Comparison of ENCODE assay signal across 18 cellular contexts in the genomic region with DNA sequence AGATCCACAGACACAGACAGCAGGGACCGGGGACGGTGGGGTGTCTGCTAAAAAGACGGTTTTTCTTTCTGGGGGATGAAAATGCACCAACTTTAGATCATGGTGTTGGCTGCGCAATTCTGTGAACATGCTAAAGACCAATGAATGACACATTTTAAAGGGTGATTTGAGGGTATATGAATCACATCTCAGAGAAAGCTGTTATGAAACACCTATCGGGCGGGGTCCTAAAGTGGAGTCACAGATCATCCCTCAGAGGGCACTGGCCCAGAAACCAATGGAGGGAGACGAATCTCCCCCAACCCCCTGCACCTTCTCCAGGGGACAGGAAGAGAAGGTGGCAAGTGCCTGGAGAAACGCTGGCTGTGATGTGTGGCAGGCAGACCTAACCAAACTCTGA. TPM values are rescaled to one million over a fixed set of nuclear protein-coding genes. Genes with fewer than 3 reads are reported as not detected.
DNase-seq lines count a peak whose midpoint lies in the region; FAIRE-seq and TF ChIP-seq lines count a peak whose summit lies in the region.
"Had no signal": no experiment of that assay in that cellular context is flagged by ENCODE, and none has a peak within 500 bp of the region (broad histone marks: within the 10 kb centered on the region; RNA-seq: fewer than 3 reads in every experiment).

No MANE protein-coding gene starts in this region.

- H4K20me1 ChIP-seq in GM23248 (ENCODE audit: insufficient read depth) (no peaks in the 10 kb centered on the region), OCI-LY1 (ENCODE audit: insufficient read depth, low read length) (no peaks in the 10 kb centered on the region), fibroblast of lung (ENCODE audit: control insufficient read depth, extremely low read depth, insufficient read depth, low read length) (no peaks in the 10 kb centered on the region)

- H3K79me2 ChIP-seq in GM23248 (ENCODE audit: insufficient read depth) (no peaks in the 10 kb centered on the region), OCI-LY1 (ENCODE audit: insufficient read depth, low read length) (peaks cover 14% of the 10 kb centered on the region; the same call in 1 of the 2 replicates), fibroblast of lung (ENCODE audit: control insufficient read depth, insufficient read depth, low read length) (no peaks in the 10 kb centered on the region)

- no peak for FAIRE-seq in bronchial epithelial cell (lab: Jason Lieb, UNC)
- FAIRE-seq: G401.6, GM12892 had no signal

- no peaks in the 10 kb centered on the region for H3K9me2 ChIP-seq in GM23248 (ENCODE audit: insufficient read depth)
- no peaks in the 10 kb centered on the region for H3K9me2 ChIP-seq in OCI-LY1 (ENCODE audit: low read depth, low read length)

- H3K4me1 ChIP-seq in GM23248 (ENCODE audit: insufficient read depth) (0 out of 2 replicates have a peak, but pooled peaks cover 6% of the 10 kb centered on the region), OCI-LY1 (ENCODE audit: insufficient read depth, low read length, severe bottlenecking) (peaks cover 26% of the 10 kb centered on the region), fibroblast of lung (ENCODE audit: control insufficient read depth, extremely low read depth, insufficient read depth, low read length) (peaks cover 5% of the 10 kb centered on the region)

- H3K4me3 ChIP-seq in GM23248 (no peak overlapping the region), OCI-LY1 (ENCODE audit: low read depth, low read length, poor library complexity, severe bottlenecking) (no peak overlapping the region), bronchial epithelial cell (ENCODE audit: low read depth, low read length) (no peak overlapping the region), fibroblast of lung (replicated peaks in 1 of 4; ENCODE audit: control extremely low read depth in 1 of 4, insufficient read depth in 1 of 4, low read depth in 3 of 4, low read length in 4 of 4) (no peak overlapping the region)

- TF ChIP-seq CTCF in OCI-LY1 (IDR thresholded peaks at IDR 0.05; ENCODE audit: low read length) (no peak), bronchial epithelial cell (IDR thresholded peaks at IDR 0.05; ENCODE audit: insufficient read depth, low read length, severe bottlenecking) (no peak), fibroblast of lung (conservative IDR thresholded peaks at IDR 0.05 in 1 of 2, IDR thresholded peaks at IDR 0.05 in 1 of 2; ENCODE audit: low read depth in 1 of 2, low read length in 2 of 2) (no peak)

- H3F3A ChIP-seq in GM23248 (ENCODE audit: insufficient read depth) (no peaks in the 10 kb centered on the region), OCI-LY1 (ENCODE audit: insufficient read depth, low read length) (no peaks in the 10 kb centered on the region)

- H3K4me2 ChIP-seq in GM23248 (ENCODE audit: unreplicated experiment): no peak overlapping the region
- no peak overlapping the region for H3K4me2 ChIP-seq in OCI-LY1 (ENCODE audit: low read length)
- H3K4me2 ChIP-seq in fibroblast of lung (ENCODE audit: extremely low read depth, insufficient read depth, low read length): no peak overlapping the region

- H3K9me3 ChIP-seq in GM23248 (ENCODE audit: low read depth): no peaks in the 10 kb centered on the region
- H3K9me3 ChIP-seq in OCI-LY1 (ENCODE audit: low read length): no peaks in the 10 kb centered on the region
- no peaks in the 10 kb centered on the region for H3K9me3 ChIP-seq in fibroblast of lung (ENCODE audit: control insufficient read depth, insufficient read depth, low read depth, low read length)

- H3K9ac ChIP-seq in GM23248 (peak overlapping the region; percentile 22; the same call in 1 of the 2 replicates), OCI-LY1 (ENCODE audit: low read length) (no peak overlapping the region), fibroblast of lung (ENCODE audit: insufficient read depth, low read length) (peak overlapping the region; percentile 1)

- H3K36me3 ChIP-seq in GM23248 (ENCODE audit: low read depth) (no peaks in the 10 kb centered on the region), OCI-LY1 (ENCODE audit: insufficient read depth, low read length) (peaks cover 75% of the 10 kb centered on the region), bronchial epithelial cell (ENCODE audit: control insufficient read depth, insufficient read depth, low read length) (peaks cover 7% of the 10 kb centered on the region), fibroblast of lung (ENCODE audit: control insufficient read depth, insufficient read depth, low read length) (peaks cover 5% of the 10 kb centered on the region)

- DNase-seq in GM23248 (peak; percentile 36), bronchial epithelial cell (ENCODE audit: low read depth) (peak; percentile 63), fibroblast of lung (ENCODE audit: low read depth in 2 of 2) (no peak), kidney tubule cell (ENCODE audit: low spot score) (no peak), cerebellum (ENCODE audit: low spot score) (no peak), DMS 273 (lab: John Stamatoyannopoulos, UW; ENCODE audit: unreplicated experiment) (no peak), NCI-H1092 (lab: John Stamatoyannopoulos, UW) (no peak)
- DNase-seq: ACHN; C1 segment of cervical spinal cord; CD4-positive, alpha-beta T cell; DMS153; DMS79 treated with DMSO at 0.1 percent for 48 hours; EL; GOT3; H9 had no signal

- H3K27ac ChIP-seq in GM23248 (no peak overlapping the region), OCI-LY1 (ENCODE audit: low read depth, low read length, poor library complexity, severe bottlenecking) (peak overlapping the region; percentile 71), fibroblast of lung (ENCODE audit: insufficient read depth, low read length) (no peak overlapping the region)

- WGBS in GM23248 (ENCODE audit: low coverage in 1 of 2, low lambda C conversion rate in 2 of 2, missing lambda C conversion rate in 2 of 2), 2 experiments: 91 to 94% methylated on average over 8 of the region's 8 CpGs

- in situ Hi-C loops in GM23248 (cut with MboI): no loop called here

- H2AFZ ChIP-seq in GM23248 (no peak overlapping the region), OCI-LY1 (ENCODE audit: low read length) (no peak overlapping the region), fibroblast of lung (ENCODE audit: low read length) (no peak overlapping the region)

- H3K27me3 ChIP-seq in GM23248 (replicated peaks; ENCODE audit: insufficient read depth) (no peaks in the 10 kb centered on the region), OCI-LY1 (ENCODE audit: insufficient read depth, low read length) (no peaks in the 10 kb centered on the region), bronchial epithelial cell (ENCODE audit: control insufficient read depth, insufficient read depth, low read length) (no peaks in the 10 kb centered on the region), fibroblast of lung (ENCODE audit: control insufficient read depth, insufficient read depth, low read length) (no peaks in the 10 kb centered on the region)

RNA-seq across cellular contexts. Expression of gene KLHDC4, which starts 26.0 kb away (rescaled TPM):
- total RNA-seq in GM23248 (2014; rRNA removed; shearing (Covaris generic)): 9.4 and 19.6 TPM in 2 replicates
- polyA plus RNA-seq in GM23248 (2016; fragmentation: Nextera tagmentation; extraction: Ambion mirVana) (8.8 and 12.3 TPM in 2 replicates), fibroblast of lung (7.3 and 13.8 TPM in 2 replicates)
- total RNA-seq in bronchial epithelial cell (27.7 and 30.8 TPM in 2 replicates), fibroblast of lung (17.8 and 18.5 TPM in 2 replicates), cerebellum (36.7 TPM)
- polyA plus RNA-seq in fibroblast of lung (2012): 9.1 and 19.0 TPM in 2 replicates
- 4.7 and 11.3 TPM in 2 replicates for polyA minus RNA-seq in fibroblast of lung (ENCODE audit: low replicate concordance)

Comparison
In these comparisons a context has a peak if more than half of its experiments do, and no peak if none do; other contexts are left out.
1. DNase-seq: peak in GM23248 (single experiment) and bronchial epithelial cell (single experiment); none in fibroblast of lung (0 of 2), kidney tubule cell (single experiment), cerebellum (single experiment), DMS 273 (single experiment) and NCI-H1092 (single experiment).